ENCODE assay signal across 9 cellular contexts in genomic region chr17:3512512-3513171, GRCh38. TPM values are rescaled to one million over a fixed set of nuclear protein-coding genes. Genes with fewer than 3 reads are reported as not detected.
DNase-seq lines count a peak whose midpoint lies in the region; TF ChIP-seq lines count a peak whose summit lies in the region.
"Had no signal": no experiment of that assay in that cellular context is flagged by ENCODE, and none has a peak within 500 bp of the region (broad histone marks: within the 10 kb centered on the region; RNA-seq: fewer than 3 reads in every experiment).

No MANE protein-coding gene starts in this region.

- peak overlapping the region; percentile 77 to 83 (median 81) for H3K27ac Mint-ChIP-seq in nephron

- no peaks in the 10 kb centered on the region for H3K36me3 Mint-ChIP-seq in nephron (ENCODE audit: low read depth)

- DNase-seq in amygdala (lab: John Stamatoyannopoulos, UW), result peak in 53 of 56 donors; percentile 35 to 93 (median 78)
- DNase-seq in globus pallidus (ENCODE audit: low spot score), result peak; percentile 95
- DNase-seq in ureter (ENCODE audit: low spot score), result peak; percentile 83
- DNase-seq in stimulated activated naive CD4-positive, alpha-beta T cell treated with Interleukin-2 at 50 U/mL for 16 hours (lab: John Stamatoyannopoulos, UW), result no peak
- no peak for DNase-seq in NCI-H446 treated with DMSO at 0.1 percent for 48 hours (lab: John Stamatoyannopoulos, UW)
- no peak for DNase-seq in erythroblast (lab: John Stamatoyannopoulos, UW)
- DNase-seq: activated CD4-positive, alpha-beta T cell treated with anti-CD3 and anti-CD28 coated beads, Interleukin-2, amount 50 U/mL, for 4 hours; NCI-H526 had no signal

- no peak for TF ChIP-seq POLR2A in erythroblast (IDR thresholded peaks at IDR 0.05; ENCODE audit: low read length)

- H3K4me1 Mint-ChIP-seq in nephron, result peaks cover 24% of the 10 kb centered on the region

- TF ChIP-seq CTCF in nephron (IDR thresholded peaks at IDR 0.05; ENCODE audit: unreplicated experiment in 3 of 3), result no peak

- peak overlapping the region in 1 of 3 experiments; percentile 35 for H3K4me3 Mint-ChIP-seq in nephron

- peaks cover 22% of the 10 kb centered on the region for H3K27me3 Mint-ChIP-seq in nephron (ENCODE audit: low read depth)

- H3K9me3 Mint-ChIP-seq in nephron, result no peaks in the 10 kb centered on the region

RNA-seq across cellular contexts. Expression of gene ASPA, which starts 36.8 kb away (rescaled TPM):
- total RNA-seq in ureter, result 15.3 TPM

RNA-seq across cellular contexts. Expression of gene SPATA22, which starts 41.0 kb away (rescaled TPM):
- not detected for total RNA-seq in ureter

RNA-seq across cellular contexts. Expression of gene TRPV3, which starts 45.0 kb away (rescaled TPM):
- total RNA-seq in ureter, result 4.3 TPM

Comparison
In these comparisons a context has a peak if more than half of its experiments do, and no peak if none do; other contexts are left out.
1. DNase-seq: peak in amygdala (53 of 56), globus pallidus (single experiment) and ureter (single experiment); none in stimulated activated naive CD4-positive, alpha-beta T cell treated with Interleukin-2 at 50 U/mL for 16 hours (single experiment), NCI-H446 treated with DMSO at 0.1 percent for 48 hours (single experiment) and erythroblast (0 of 2).